In genomic region chr12:26187429-26187828, GRCh38 we compare ENCODE assay signal across 1 cellular context.
TF ChIP-seq lines count a peak whose summit lies in the region.

No MANE protein-coding gene starts in this region.

TF ChIP-seq in H1, 55 proteins besides CTCF, POLR2A, EP300 and RAD21 (continued from another document):
- TF ChIP-seq CBX8 (IDR thresholded peaks at IDR 0.05; ENCODE audit: borderline replicate concordance, low read depth, low read length) (no peak), CHD1 (IDR thresholded peaks at IDR 0.05; ENCODE audit: low read depth, low read length) (no peak), ATF3 (IDR thresholded peaks at IDR 0.05; ENCODE audit: insufficient read depth, low read depth, low read length) (no peak), SUZ12 (IDR thresholded peaks at IDR 0.05; ENCODE audit: low read length) (no peak), SIRT6 (IDR thresholded peaks at IDR 0.05; ENCODE audit: low read length) (no peak), BCL11A (IDR thresholded peaks at IDR 0.05; ENCODE audit: low read depth in 2 of 2, low read length in 2 of 2) (no peak), CBX5 (IDR thresholded peaks at IDR 0.05; ENCODE audit: low read depth, low read length) (no peak), BACH1 (IDR thresholded peaks at IDR 0.05; ENCODE audit: low read length) (no peak), CHD2 (IDR thresholded peaks at IDR 0.05; ENCODE audit: low read length) (no peak), JUN (IDR thresholded peaks at IDR 0.05; ENCODE audit: low read depth, low read length) (no peak), SRF (IDR thresholded peaks at IDR 0.05; ENCODE audit: low read depth, low read length) (no peak)
